30 cellular contexts compared by ENCODE assay signal in genomic region chr20:14597206-14597715, GRCh38.
DNase-seq lines count a peak whose midpoint lies in the region; ATAC-seq, FAIRE-seq and TF ChIP-seq lines count a peak whose summit lies in the region.
"Had no signal": no experiment of that assay in that cellular context is flagged by ENCODE, and none has a peak within 500 bp of the region (broad histone marks: within the 10 kb centered on the region; RNA-seq: fewer than 3 reads in every experiment).

No MANE protein-coding gene starts in this region.

- ATAC-seq in A549 (no peak), GM18909 (IDR thresholded peaks at IDR 0.05; ENCODE audit: poor library complexity, unreplicated experiment) (no peak)
- ATAC-seq: GM12878 had no signal

- TF ChIP-seq CTCF in A549 (IDR thresholded peaks at IDR 0.05): no peak

- no peaks in the 10 kb centered on the region for H3K36me3 ChIP-seq in adipocyte (ENCODE audit: control insufficient read depth, insufficient read depth, low read length, severe bottlenecking)
- H3K36me3 ChIP-seq: BE2C, HAP-1, MG63, Peyer's patch had no signal

- H3K4me3 ChIP-seq in A549 (no peak overlapping the region), adipocyte (ENCODE audit: low read length) (no peak overlapping the region)
- H3K4me3 ChIP-seq: GM12878, HAP-1, MG63, Peyer's patch, SK-N-MC had no signal

- no peaks in the 10 kb centered on the region for H3K27me3 ChIP-seq in adipocyte (replicated peaks; ENCODE audit: control insufficient read depth, insufficient read depth, low read length)
- H3K27me3 ChIP-seq: BE2C, MG63, Peyer's patch had no signal

- TF ChIP-seq RAD21 in A549 (conservative IDR thresholded peaks at IDR 0.05 in 1 of 2, IDR thresholded peaks at IDR 0.05 in 1 of 2): no peak

- H3K9me3 ChIP-seq in A549 (no peaks in the 10 kb centered on the region), adipocyte (ENCODE audit: control insufficient read depth, low read length) (no peaks in the 10 kb centered on the region)
- H3K9me3 ChIP-seq: BE2C, HAP-1, MG63, Peyer's patch had no signal

- peak; percentile 61 for FAIRE-seq in A549 (lab: Jason Lieb, UNC)

- POLR2A ChIA-PET in A549 (lab: Yijun Ruan, JAX): no interaction called here

- no peak overlapping the region for H3K27ac ChIP-seq in A549
- H3K27ac ChIP-seq: Peyer's patch, SK-N-MC had no signal

- no peak for TF ChIP-seq POLR2A in A549 (IDR thresholded peaks at IDR 0.05; ENCODE audit: low read length)

- CTCF ChIA-PET in A549 (lab: Yijun Ruan, JAX): interaction anchor here (0.6 kb wide), 1 partner anchor 299 kb away, joined by 3 read pairs; no protein-coding TSS in a partner anchor

- H3K4me1 ChIP-seq in A549 (no peaks in the 10 kb centered on the region), adipocyte (ENCODE audit: control insufficient read depth, insufficient read depth, low read length) (no peaks in the 10 kb centered on the region)
- H3K4me1 ChIP-seq: HAP-1, Peyer's patch had no signal

- no peak for TF ChIP-seq EP300 in A549 (IDR thresholded peaks at IDR 0.05)

- no peak overlapping the region for H3K4me2 ChIP-seq in A549

- DNase-seq in A549 (ENCODE audit: low read depth in 1 of 2, low spot score in 1 of 2) (no peak), COR-L47 (lab: John Stamatoyannopoulos, UW) (peak; percentile 14), adipocyte (ENCODE audit: low read depth) (peak; percentile 64), left kidney (ENCODE audit: low read depth, low spot score) (peak; percentile 17), DMS153 treated with DMSO at 0.1 percent for 48 hours (lab: John Stamatoyannopoulos, UW; ENCODE audit: unreplicated experiment) (no peak), NK-92 (lab: John Stamatoyannopoulos, UW; ENCODE audit: unreplicated experiment) (no peak)
- DNase-seq in activated CD4-positive, alpha-beta T cell treated with anti-CD3 and anti-CD28 coated beads, Interleukin-2, amount 50 U/mL, for 48 hours: no peak
- DNase-seq: BE2C; Calu3; CD8-positive, alpha-beta memory T cell; DMS79; EL; GDM1; GOT3; KG1; MG63; NCI-H1417 treated with DMSO at 0.1 percent for 48 hours; NCI-H187; NCI-H2081 treated with DMSO at 0.1 percent for 48 hours; NCI-H2171; NCI-H226; NCI-H510A; NCI-H774; OCI-M1; Peyer's patch; SHP77 treated with DMSO at 0.1 percent for 48 hours had no signal

- no peak overlapping the region for H3K9ac ChIP-seq in adipocyte (ENCODE audit: low read length)

TF ChIP-seq in A549, 52 proteins besides CTCF, POLR2A, EP300 and RAD21:
- TF ChIP-seq EHF (CRISPR knock-in tag; IDR thresholded peaks at IDR 0.05): no peak
- TF ChIP-seq ELK1 (IDR thresholded peaks at IDR 0.05; ENCODE audit: low read depth, low read length): no peak
- no peak for TF ChIP-seq JUN (IDR thresholded peaks at IDR 0.05)
- TF ChIP-seq HOXB5 (CRISPR knock-in tag; IDR thresholded peaks at IDR 0.05): no peak
- no peak for TF ChIP-seq USF2 (IDR thresholded peaks at IDR 0.05)
- TF ChIP-seq E2F6 (IDR thresholded peaks at IDR 0.05; ENCODE audit: borderline replicate concordance, low read depth): no peak
- TF ChIP-seq ATOH8 (CRISPR knock-in tag; IDR thresholded peaks at IDR 0.05; ENCODE audit: low read depth): no peak
- TF ChIP-seq GATA3 (IDR thresholded peaks at IDR 0.05; ENCODE audit: borderline replicate concordance): no peak
- no peak for TF ChIP-seq RARB (CRISPR knock-in tag; IDR thresholded peaks at IDR 0.05)
- no peak for TF ChIP-seq CBX2 (IDR thresholded peaks at IDR 0.05; ENCODE audit: borderline replicate concordance, low read depth)
- no peak for TF ChIP-seq ZNF302 (CRISPR knock-in tag; IDR thresholded peaks at IDR 0.05)
TF ChIP-seq in A549: peak in this region for 0.

Comparison
In these comparisons a context has a peak if more than half of its experiments do, and no peak if none do; other contexts are left out.
1. DNase-seq: peak in COR-L47 (single experiment), adipocyte (single experiment) and left kidney (single experiment); none in A549 (0 of 2), DMS153 treated with DMSO at 0.1 percent for 48 hours (single experiment), activated CD4-positive, alpha-beta T cell treated with anti-CD3 and anti-CD28 coated beads, Interleukin-2, amount 50 U/mL, for 48 hours (0 of 2) and NK-92 (single experiment).